In the genomic region with DNA sequence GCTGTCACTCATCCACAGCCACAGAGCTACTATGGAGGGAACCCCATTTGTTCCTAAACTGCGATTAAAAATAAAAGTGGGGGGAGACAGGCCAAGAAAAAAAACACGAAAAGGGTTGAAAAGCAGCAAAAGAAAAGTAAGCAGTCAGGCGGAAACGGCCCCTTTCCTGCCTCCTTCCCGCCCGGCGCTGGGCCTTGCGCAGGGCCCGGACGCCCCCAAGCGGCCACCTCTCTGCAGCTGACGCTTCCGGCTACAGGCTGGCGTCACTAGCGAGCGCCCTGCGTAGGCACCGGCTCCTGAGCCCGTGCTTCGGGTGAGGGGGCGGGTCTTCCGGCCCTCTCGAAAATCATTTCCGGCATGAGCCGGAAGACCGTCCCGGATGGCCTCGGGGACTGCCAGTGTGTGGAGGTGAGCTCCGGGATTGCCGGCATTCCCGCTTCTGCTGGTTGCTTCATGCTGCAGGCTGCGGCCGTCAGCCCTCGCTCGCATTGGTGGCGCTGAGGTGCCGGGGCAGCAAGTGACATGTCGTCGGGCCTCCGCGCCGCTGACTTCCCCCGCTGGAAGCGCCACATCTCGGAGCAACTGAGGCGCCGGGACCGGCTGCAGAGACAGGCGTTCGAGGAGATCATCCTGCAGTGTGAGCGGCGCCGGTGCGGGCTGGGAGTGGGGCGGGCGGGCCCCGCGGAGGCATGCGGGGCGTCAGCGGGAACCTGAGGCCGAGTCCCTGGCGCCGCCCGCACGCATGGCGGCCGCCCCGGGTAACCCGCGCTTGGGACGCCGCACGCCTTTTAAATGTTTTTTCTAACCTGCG, we compare ENCODE assay signal across 1 cellular context.
TF ChIP-seq lines count a peak whose summit lies in the region.

Gene ATG16L1 (plus strand): TSS at position 368 of the 811 bp plus-strand sequence. CDS start 155 bp downstream, at position 523.

TF ChIP-seq in HepG2, 621 proteins besides CTCF, POLR2A, EP300 and RAD21 (continued from another document and continues in another):
- TF ChIP-seq MAX (IDR thresholded peaks at IDR 0.05) = peak; percentile 91
- TF ChIP-seq ZNF256 (CRISPR knock-in tag; conservative IDR thresholded peaks at IDR 0.05) = no peak; the same call in 1 of the 2 replicates
- no peak for TF ChIP-seq MZF1 (CRISPR knock-in tag; IDR thresholded peaks at IDR 0.05; ENCODE audit: borderline replicate concordance)
- TF ChIP-seq, protein P1, sequence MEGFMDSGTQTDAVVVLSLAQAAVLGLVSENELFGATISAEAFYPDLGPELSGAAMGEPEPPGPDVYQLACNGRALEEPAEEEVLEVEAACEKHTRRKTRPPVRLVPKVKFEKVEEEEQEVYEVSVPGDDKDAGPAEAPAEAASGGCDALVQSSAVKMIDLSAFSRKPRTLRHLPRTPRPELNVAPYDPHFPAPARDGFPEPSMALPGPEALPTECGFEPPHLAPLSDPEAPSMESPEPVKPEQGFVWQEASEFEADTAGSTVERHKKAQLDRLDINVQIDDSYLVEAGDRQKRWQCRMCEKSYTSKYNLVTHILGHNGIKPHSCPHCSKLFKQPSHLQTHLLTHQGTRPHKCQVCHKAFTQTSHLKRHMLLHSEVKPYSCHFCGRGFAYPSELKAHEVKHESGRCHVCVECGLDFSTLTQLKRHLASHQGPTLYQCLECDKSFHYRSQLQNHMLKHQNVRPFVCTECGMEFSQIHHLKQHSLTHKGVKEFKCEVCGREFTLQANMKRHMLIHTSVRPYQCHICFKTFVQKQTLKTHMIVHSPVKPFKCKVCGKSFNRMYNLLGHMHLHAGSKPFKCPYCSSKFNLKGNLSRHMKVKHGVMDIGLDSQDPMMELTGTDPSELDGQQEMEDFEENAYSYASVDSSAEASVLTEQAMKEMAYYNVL (CRISPR knock-in tag; IDR thresholded peaks at IDR 0.05; ENCODE audit: borderline replicate concordance) = peak; percentile 86; the same call in 1 of the 2 replicates
- TF ChIP-seq, protein P2, sequence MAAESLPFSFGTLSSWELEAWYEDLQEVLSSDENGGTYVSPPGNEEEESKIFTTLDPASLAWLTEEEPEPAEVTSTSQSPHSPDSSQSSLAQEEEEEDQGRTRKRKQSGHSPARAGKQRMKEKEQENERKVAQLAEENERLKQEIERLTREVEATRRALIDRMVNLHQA (CRISPR knock-in tag; IDR thresholded peaks at IDR 0.05) = peak; percentile 50; the same call in 1 of the 2 replicates
- no peak for TF ChIP-seq ONECUT2 (CRISPR knock-in tag; IDR thresholded peaks at IDR 0.05)
- no peak; the same call in 1 of the 2 replicates for TF ChIP-seq ZNF660 (CRISPR knock-in tag; IDR thresholded peaks at IDR 0.05; ENCODE audit: borderline replicate concordance, low read depth)
- TF ChIP-seq ETV5 (CRISPR knock-in tag; IDR thresholded peaks at IDR 0.05; ENCODE audit: borderline replicate concordance) = peak; percentile 99
- no peak; the same call in 1 of the 2 replicates for TF ChIP-seq NR2F2 (IDR thresholded peaks at IDR 0.05; ENCODE audit: borderline replicate concordance, low read depth)
- peak; percentile 82 for TF ChIP-seq FOXA3 (CRISPR knock-in tag; IDR thresholded peaks at IDR 0.05)
- TF ChIP-seq ZNF160 (CRISPR knock-in tag; IDR thresholded peaks at IDR 0.05) = peak; percentile 61; the same call in 1 of the 2 replicates
- peak; percentile 62; the same call in 1 of the 2 replicates for TF ChIP-seq PATZ1 (CRISPR knock-in tag; IDR thresholded peaks at IDR 0.05)
- peak; percentile 73 for TF ChIP-seq ZNF563 (CRISPR knock-in tag; IDR thresholded peaks at IDR 0.05)
- TF ChIP-seq, protein P3, sequence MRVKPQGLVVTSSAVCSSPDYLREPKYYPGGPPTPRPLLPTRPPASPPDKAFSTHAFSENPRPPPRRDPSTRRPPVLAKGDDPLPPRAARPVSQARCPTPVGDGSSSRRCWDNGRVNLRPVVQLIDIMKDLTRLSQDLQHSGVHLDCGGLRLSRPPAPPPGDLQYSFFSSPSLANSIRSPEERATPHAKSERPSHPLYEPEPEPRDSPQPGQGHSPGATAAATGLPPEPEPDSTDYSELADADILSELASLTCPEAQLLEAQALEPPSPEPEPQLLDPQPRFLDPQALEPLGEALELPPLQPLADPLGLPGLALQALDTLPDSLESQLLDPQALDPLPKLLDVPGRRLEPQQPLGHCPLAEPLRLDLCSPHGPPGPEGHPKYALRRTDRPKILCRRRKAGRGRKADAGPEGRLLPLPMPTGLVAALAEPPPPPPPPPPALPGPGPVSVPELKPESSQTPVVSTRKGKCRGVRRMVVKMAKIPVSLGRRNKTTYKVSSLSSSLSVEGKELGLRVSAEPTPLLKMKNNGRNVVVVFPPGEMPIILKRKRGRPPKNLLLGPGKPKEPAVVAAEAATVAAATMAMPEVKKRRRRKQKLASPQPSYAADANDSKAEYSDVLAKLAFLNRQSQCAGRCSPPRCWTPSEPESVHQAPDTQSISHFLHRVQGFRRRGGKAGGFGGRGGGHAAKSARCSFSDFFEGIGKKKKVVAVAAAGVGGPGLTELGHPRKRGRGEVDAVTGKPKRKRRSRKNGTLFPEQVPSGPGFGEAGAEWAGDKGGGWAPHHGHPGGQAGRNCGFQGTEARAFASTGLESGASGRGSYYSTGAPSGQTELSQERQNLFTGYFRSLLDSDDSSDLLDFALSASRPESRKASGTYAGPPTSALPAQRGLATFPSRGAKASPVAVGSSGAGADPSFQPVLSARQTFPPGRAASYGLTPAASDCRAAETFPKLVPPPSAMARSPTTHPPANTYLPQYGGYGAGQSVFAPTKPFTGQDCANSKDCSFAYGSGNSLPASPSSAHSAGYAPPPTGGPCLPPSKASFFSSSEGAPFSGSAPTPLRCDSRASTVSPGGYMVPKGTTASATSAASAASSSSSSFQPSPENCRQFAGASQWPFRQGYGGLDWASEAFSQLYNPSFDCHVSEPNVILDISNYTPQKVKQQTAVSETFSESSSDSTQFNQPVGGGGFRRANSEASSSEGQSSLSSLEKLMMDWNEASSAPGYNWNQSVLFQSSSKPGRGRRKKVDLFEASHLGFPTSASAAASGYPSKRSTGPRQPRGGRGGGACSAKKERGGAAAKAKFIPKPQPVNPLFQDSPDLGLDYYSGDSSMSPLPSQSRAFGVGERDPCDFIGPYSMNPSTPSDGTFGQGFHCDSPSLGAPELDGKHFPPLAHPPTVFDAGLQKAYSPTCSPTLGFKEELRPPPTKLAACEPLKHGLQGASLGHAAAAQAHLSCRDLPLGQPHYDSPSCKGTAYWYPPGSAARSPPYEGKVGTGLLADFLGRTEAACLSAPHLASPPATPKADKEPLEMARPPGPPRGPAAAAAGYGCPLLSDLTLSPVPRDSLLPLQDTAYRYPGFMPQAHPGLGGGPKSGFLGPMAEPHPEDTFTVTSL (CRISPR knock-in tag; IDR thresholded peaks at IDR 0.05; ENCODE audit: borderline replicate concordance) = peak; percentile 24; the same call in 1 of the 2 replicates
- peak; percentile 98 for TF ChIP-seq ZMYM4 (CRISPR knock-in tag; IDR thresholded peaks at IDR 0.05)
- TF ChIP-seq FIP1L1 (IDR thresholded peaks at IDR 0.05; ENCODE audit: borderline replicate concordance, insufficient read depth, low read depth, low read length) = 0 out of 2 replicates have a peak, but pooled peaks have one; percentile 62
- TF ChIP-seq ATF7-NPFF (CRISPR knock-in tag; IDR thresholded peaks at IDR 0.05; ENCODE audit: low read depth) = peak; percentile 89
- TF ChIP-seq, protein P4, sequence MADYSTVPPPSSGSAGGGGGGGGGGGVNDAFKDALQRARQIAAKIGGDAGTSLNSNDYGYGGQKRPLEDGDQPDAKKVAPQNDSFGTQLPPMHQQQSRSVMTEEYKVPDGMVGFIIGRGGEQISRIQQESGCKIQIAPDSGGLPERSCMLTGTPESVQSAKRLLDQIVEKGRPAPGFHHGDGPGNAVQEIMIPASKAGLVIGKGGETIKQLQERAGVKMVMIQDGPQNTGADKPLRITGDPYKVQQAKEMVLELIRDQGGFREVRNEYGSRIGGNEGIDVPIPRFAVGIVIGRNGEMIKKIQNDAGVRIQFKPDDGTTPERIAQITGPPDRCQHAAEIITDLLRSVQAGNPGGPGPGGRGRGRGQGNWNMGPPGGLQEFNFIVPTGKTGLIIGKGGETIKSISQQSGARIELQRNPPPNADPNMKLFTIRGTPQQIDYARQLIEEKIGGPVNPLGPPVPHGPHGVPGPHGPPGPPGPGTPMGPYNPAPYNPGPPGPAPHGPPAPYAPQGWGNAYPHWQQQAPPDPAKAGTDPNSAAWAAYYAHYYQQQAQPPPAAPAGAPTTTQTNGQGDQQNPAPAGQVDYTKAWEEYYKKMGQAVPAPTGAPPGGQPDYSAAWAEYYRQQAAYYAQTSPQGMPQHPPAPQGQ (CRISPR knock-in tag; IDR thresholded peaks at IDR 0.05; ENCODE audit: borderline replicate concordance) = no peak
- TF ChIP-seq ZNF44 (CRISPR knock-in tag; IDR thresholded peaks at IDR 0.05) = peak; percentile 94
- TF ChIP-seq, protein P5, sequence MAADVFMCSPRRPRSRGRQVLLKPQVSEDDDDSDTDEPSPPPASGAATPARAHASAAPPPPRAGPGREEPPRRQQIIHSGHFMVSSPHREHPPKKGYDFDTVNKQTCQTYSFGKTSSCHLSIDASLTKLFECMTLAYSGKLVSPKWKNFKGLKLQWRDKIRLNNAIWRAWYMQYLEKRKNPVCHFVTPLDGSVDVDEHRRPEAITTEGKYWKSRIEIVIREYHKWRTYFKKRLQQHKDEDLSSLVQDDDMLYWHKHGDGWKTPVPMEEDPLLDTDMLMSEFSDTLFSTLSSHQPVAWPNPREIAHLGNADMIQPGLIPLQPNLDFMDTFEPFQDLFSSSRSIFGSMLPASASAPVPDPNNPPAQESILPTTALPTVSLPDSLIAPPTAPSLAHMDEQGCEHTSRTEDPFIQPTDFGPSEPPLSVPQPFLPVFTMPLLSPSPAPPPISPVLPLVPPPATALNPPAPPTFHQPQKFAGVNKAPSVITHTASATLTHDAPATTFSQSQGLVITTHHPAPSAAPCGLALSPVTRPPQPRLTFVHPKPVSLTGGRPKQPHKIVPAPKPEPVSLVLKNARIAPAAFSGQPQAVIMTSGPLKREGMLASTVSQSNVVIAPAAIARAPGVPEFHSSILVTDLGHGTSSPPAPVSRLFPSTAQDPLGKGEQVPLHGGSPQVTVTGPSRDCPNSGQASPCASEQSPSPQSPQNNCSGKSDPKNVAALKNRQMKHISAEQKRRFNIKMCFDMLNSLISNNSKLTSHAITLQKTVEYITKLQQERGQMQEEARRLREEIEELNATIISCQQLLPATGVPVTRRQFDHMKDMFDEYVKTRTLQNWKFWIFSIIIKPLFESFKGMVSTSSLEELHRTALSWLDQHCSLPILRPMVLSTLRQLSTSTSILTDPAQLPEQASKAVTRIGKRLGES (CRISPR knock-in tag; IDR thresholded peaks at IDR 0.05; ENCODE audit: borderline replicate concordance) = peak; percentile 16; the same call in 1 of the 2 replicates
- TF ChIP-seq NFKB2 (CRISPR knock-in tag; IDR thresholded peaks at IDR 0.05; ENCODE audit: borderline replicate concordance) = peak; percentile 94
- peak; percentile 71 for TF ChIP-seq RFX5 (IDR thresholded peaks at IDR 0.05; ENCODE audit: low read depth, low read length)
- peak; percentile 81 for TF ChIP-seq BCL6 (CRISPR knock-in tag; IDR thresholded peaks at IDR 0.05)
- TF ChIP-seq ZIK1 (CRISPR knock-in tag; IDR thresholded peaks at IDR 0.05; ENCODE audit: borderline replicate concordance, low read depth) = no peak
- TF ChIP-seq, protein P6, sequence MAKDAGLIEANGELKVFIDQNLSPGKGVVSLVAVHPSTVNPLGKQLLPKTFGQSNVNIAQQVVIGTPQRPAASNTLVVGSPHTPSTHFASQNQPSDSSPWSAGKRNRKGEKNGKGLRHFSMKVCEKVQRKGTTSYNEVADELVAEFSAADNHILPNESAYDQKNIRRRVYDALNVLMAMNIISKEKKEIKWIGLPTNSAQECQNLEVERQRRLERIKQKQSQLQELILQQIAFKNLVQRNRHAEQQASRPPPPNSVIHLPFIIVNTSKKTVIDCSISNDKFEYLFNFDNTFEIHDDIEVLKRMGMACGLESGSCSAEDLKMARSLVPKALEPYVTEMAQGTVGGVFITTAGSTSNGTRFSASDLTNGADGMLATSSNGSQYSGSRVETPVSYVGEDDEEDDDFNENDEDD (CRISPR knock-in tag; IDR thresholded peaks at IDR 0.05; ENCODE audit: borderline replicate concordance) = peak; percentile 93
- TF ChIP-seq MEIS2 (CRISPR knock-in tag; IDR thresholded peaks at IDR 0.05) = peak; percentile 63; the same call in 1 of the 2 replicates
- TF ChIP-seq PLRG1 (conservative IDR thresholded peaks at IDR 0.05) = no peak
- TF ChIP-seq TSC22D2 (CRISPR knock-in tag; IDR thresholded peaks at IDR 0.05; ENCODE audit: borderline replicate concordance) = peak; percentile 76; the same call in 1 of the 2 replicates
- TF ChIP-seq HCFC1 (IDR thresholded peaks at IDR 0.05; ENCODE audit: low read depth, low read length) = peak; percentile 69
- TF ChIP-seq SATB2 (CRISPR knock-in tag; IDR thresholded peaks at IDR 0.05) = no peak
- no peak; the same call in none of the 2 replicates for TF ChIP-seq CC2D1A (CRISPR knock-in tag; IDR thresholded peaks at IDR 0.05)
- TF ChIP-seq ZNF841 (CRISPR knock-in tag; IDR thresholded peaks at IDR 0.05; ENCODE audit: borderline replicate concordance) = no peak
- no peak for TF ChIP-seq KDM6A (CRISPR knock-in tag; IDR thresholded peaks at IDR 0.05; ENCODE audit: low read depth)
- no peak; the same call in 1 of the 2 replicates for TF ChIP-seq ZNF17 (CRISPR knock-in tag; IDR thresholded peaks at IDR 0.05)
- no peak; the same call in 1 of the 2 replicates for TF ChIP-seq FOXM1 (CRISPR knock-in tag; IDR thresholded peaks at IDR 0.05)
- TF ChIP-seq HBP1 (CRISPR knock-in tag; IDR thresholded peaks at IDR 0.05; ENCODE audit: low read depth) = peak; percentile 94
- peak; percentile 74; the same call in 1 of the 2 replicates for TF ChIP-seq NRL (CRISPR knock-in tag; IDR thresholded peaks at IDR 0.05; ENCODE audit: borderline replicate concordance)
- TF ChIP-seq ZNF746 (CRISPR knock-in tag; IDR thresholded peaks at IDR 0.05) = no peak; the same call in 1 of the 2 replicates
- TF ChIP-seq ZFX (CRISPR knock-in tag; IDR thresholded peaks at IDR 0.05; ENCODE audit: low read depth) = peak; percentile 89
